8 cellular contexts compared by ENCODE assay signal in the genomic region with DNA sequence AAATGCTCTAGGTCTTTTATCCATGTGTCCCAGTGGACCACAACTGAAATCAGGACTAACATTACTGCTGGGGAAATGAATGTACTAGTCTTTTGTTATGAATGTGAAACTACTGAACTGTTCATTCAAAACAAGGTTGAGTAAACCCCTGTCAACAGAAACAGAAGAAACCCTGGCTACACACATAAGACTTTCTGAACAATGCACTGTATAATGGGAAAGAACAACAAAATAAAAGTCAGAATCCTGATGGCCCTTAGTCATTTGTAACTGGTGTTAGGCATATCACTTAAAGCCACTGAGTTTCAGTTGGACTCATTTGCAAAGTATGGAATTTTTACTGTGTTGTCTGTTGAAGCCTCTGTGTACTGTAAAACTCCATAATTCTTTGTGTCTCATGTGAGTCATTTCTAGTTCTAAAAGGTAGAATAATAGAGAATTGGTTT.
A peak's percentile ranks its signal among the peaks of the same experiment; 100 is the strongest.
DNase-seq lines count a peak whose midpoint lies in the region; ATAC-seq, FAIRE-seq and TF ChIP-seq lines count a peak whose summit lies in the region.

No MANE protein-coding gene starts in this region.

- H3K27ac ChIP-seq in breast epithelium: no peak overlapping the region
- H3K27ac ChIP-seq in SK-N-SH (ENCODE audit: low read depth in 2 of 2, low read length in 1 of 2): peak overlapping the region in 1 of 2 experiments; percentile 59; a peak in 2 of 4 replicates
- no peak overlapping the region for H3K27ac ChIP-seq in vagina

- no peak for FAIRE-seq in D721Med (lab: Jason Lieb, UNC)

- peak; percentile 93 for ATAC-seq in HG02884 (IDR thresholded peaks at IDR 0.05; ENCODE audit: unreplicated experiment)
- peak; percentile 88 for ATAC-seq in stimulated activated naive CD8-positive, alpha-beta T cell treated with anti-CD3 and anti-CD28 coated beads, Interleukin-15, amount 100 ng/mL, for 72 hours

- TF ChIP-seq CTCF in MCF 10A (IDR thresholded peaks at IDR 0.05; ENCODE audit: unreplicated experiment) (no peak), breast epithelium (IDR thresholded peaks at IDR 0.05) (no peak), SK-N-SH (IDR thresholded peaks at IDR 0.05) (no peak), D721Med (IDR thresholded peaks at IDR 0.05; ENCODE audit: insufficient read depth, missing control alignments) (no peak), vagina (IDR thresholded peaks at IDR 0.05) (no peak)

- H3K9me2 ChIP-seq in SK-N-SH: no peaks in the 10 kb centered on the region

- H3K4me3 ChIP-seq in breast epithelium (no peak overlapping the region), SK-N-SH (ENCODE audit: low read depth in 2 of 2, low read length in 1 of 2) (no peak overlapping the region), vagina (no peak overlapping the region)

- no peaks in the 10 kb centered on the region for H4K20me1 ChIP-seq in SK-N-SH (ENCODE audit: insufficient read depth)

- POLR2A ChIA-PET in MCF 10A (lab: Yijun Ruan, JAX): no interaction called here
- POLR2A ChIA-PET in SK-N-SH (lab: Yijun Ruan, JAX): no interaction called here

- H2AFZ ChIP-seq in SK-N-SH (ENCODE audit: low read depth): no peak overlapping the region

- CTCF ChIA-PET in MCF 10A (lab: Yijun Ruan, JAX) (interaction anchor here (0.6 to 1.0 kb wide), 3 partner anchors 58 to 663 kb away, joined by 3 to 6 read pairs (median 3); no protein-coding TSS in a partner anchor), SK-N-SH (lab: Yijun Ruan, JAX) (interaction anchor here (2.9 kb wide), 1 partner anchor 661 kb away, joined by 8 read pairs; no protein-coding TSS in a partner anchor)

- intact Hi-C loops in MCF 10A (cut with micrococcal nuclease) (no loop called here), breast epithelium (cut with DNase I; ENCODE audit: low total_unique reads) (no loop called here), vagina (cut with DNase I) (no loop called here)

- no peak overlapping the region for H3K4me3 Mint-ChIP-seq in MCF 10A (ENCODE audit: unreplicated experiment)
- H3K4me3 Mint-ChIP-seq in stimulated activated naive CD8-positive, alpha-beta T cell treated with anti-CD3 and anti-CD28 coated beads, Interleukin-15, amount 100 ng/mL, for 72 hours: peak overlapping the region in 1 of 2 donors; percentile 64

- TF ChIP-seq POLR2A in breast epithelium (IDR thresholded peaks at IDR 0.05) (no peak), vagina (IDR thresholded peaks at IDR 0.05) (no peak)

- no peaks in the 10 kb centered on the region for H3K27me3 ChIP-seq in breast epithelium
- H3K27me3 ChIP-seq in SK-N-SH (ENCODE audit: insufficient read depth): no peaks in the 10 kb centered on the region
- no peaks in the 10 kb centered on the region for H3K27me3 ChIP-seq in vagina

- H3K4me1 ChIP-seq in breast epithelium: no peaks in the 10 kb centered on the region
- H3K4me1 ChIP-seq in SK-N-SH (ENCODE audit: control insufficient read depth in 1 of 2, insufficient read depth in 2 of 2, low read depth in 1 of 2, low read length in 1 of 2): peaks cover 6 to 15% of the 10 kb centered on the region in 2 experiments; a peak in 3 of 4 replicates
- no peaks in the 10 kb centered on the region for H3K4me1 ChIP-seq in vagina

- no peak for TF ChIP-seq EP300 in SK-N-SH (IDR thresholded peaks at IDR 0.05; ENCODE audit: borderline replicate concordance in 1 of 2, low read depth in 1 of 2, low read length in 1 of 2)

- no peaks in the 10 kb centered on the region for H3K9me3 ChIP-seq in breast epithelium
- H3K9me3 ChIP-seq in SK-N-SH: no peaks in the 10 kb centered on the region
- H3K9me3 ChIP-seq in vagina: no peaks in the 10 kb centered on the region

- no peak for TF ChIP-seq RAD21 in SK-N-SH (IDR thresholded peaks at IDR 0.05; ENCODE audit: low read length)

- peak; percentile 11 for DNase-seq in MCF 10A (ENCODE audit: unreplicated experiment)
- no peak for DNase-seq in breast epithelium (ENCODE audit: low spot score in 2 of 2)
- DNase-seq in SK-N-SH: no peak
- no peak for DNase-seq in stimulated activated naive CD8-positive, alpha-beta T cell treated with anti-CD3 and anti-CD28 coated beads, Interleukin-15, amount 100 ng/mL, for 72 hours
- DNase-seq in HT-29 (ENCODE audit: low spot score): no peak
- no peak for DNase-seq in D721Med (ENCODE audit: insufficient read length, low spot score)
- no peak for DNase-seq in vagina (ENCODE audit: extremely low spot score in 2 of 2)

- H3K79me2 ChIP-seq in SK-N-SH (ENCODE audit: insufficient read depth): no peaks in the 10 kb centered on the region

- H3K9ac ChIP-seq in SK-N-SH: no peak overlapping the region

- no peaks in the 10 kb centered on the region for H3K9me3 Mint-ChIP-seq in MCF 10A (ENCODE audit: unreplicated experiment)
- no peaks in the 10 kb centered on the region for H3K9me3 Mint-ChIP-seq in stimulated activated naive CD8-positive, alpha-beta T cell treated with anti-CD3 and anti-CD28 coated beads, Interleukin-15, amount 100 ng/mL, for 72 hours

- peaks cover 13% of the 10 kb centered on the region for H3F3A ChIP-seq in SK-N-SH (replicated peaks; ENCODE audit: insufficient read depth)

- H3K27ac Mint-ChIP-seq in MCF 10A (ENCODE audit: low read depth, unreplicated experiment): no peak overlapping the region
- peak overlapping the region in 1 of 2 donors; percentile 69 for H3K27ac Mint-ChIP-seq in stimulated activated naive CD8-positive, alpha-beta T cell treated with anti-CD3 and anti-CD28 coated beads, Interleukin-15, amount 100 ng/mL, for 72 hours

- BruUV-seq in MCF 10A (replicated peaks; lab: Mats Ljungman, UMichigan): no TSS peak

- no peaks in the 10 kb centered on the region for H3K4me1 Mint-ChIP-seq in MCF 10A (ENCODE audit: insufficient read depth, unreplicated experiment)
- peaks cover 16% of the 10 kb centered on the region for H3K4me1 Mint-ChIP-seq in stimulated activated naive CD8-positive, alpha-beta T cell treated with anti-CD3 and anti-CD28 coated beads, Interleukin-15, amount 100 ng/mL, for 72 hours

- H3K27me3 Mint-ChIP-seq in MCF 10A (ENCODE audit: insufficient read depth, unreplicated experiment): no peaks in the 10 kb centered on the region
- H3K27me3 Mint-ChIP-seq in stimulated activated naive CD8-positive, alpha-beta T cell treated with anti-CD3 and anti-CD28 coated beads, Interleukin-15, amount 100 ng/mL, for 72 hours: no peaks in the 10 kb centered on the region

- H3K36me3 Mint-ChIP-seq in MCF 10A (ENCODE audit: insufficient read depth, unreplicated experiment): peaks cover 28% of the 10 kb centered on the region

- H3K36me3 ChIP-seq in breast epithelium (no peaks in the 10 kb centered on the region), SK-N-SH (replicated peaks in 1 of 2; ENCODE audit: control insufficient read depth in 1 of 2, insufficient read depth in 2 of 2, low read length in 1 of 2) (peaks cover 33% of the 10 kb centered on the region in 2 experiments), vagina (peaks cover 0 to 8% of the 10 kb centered on the region in 2 donors)

- peak overlapping the region; percentile 17; the same call in 1 of the 2 replicates for H3K4me2 ChIP-seq in SK-N-SH

TF ChIP-seq in SK-N-SH, 30 proteins besides CTCF, POLR2A, EP300 and RAD21:
- no peak for TF ChIP-seq FOXJ3 (CRISPR knock-in tag; IDR thresholded peaks at IDR 0.05)
- TF ChIP-seq TEAD4 (IDR thresholded peaks at IDR 0.05; ENCODE audit: borderline replicate concordance, insufficient read depth): no peak
- TF ChIP-seq CHD2 (IDR thresholded peaks at IDR 0.05; ENCODE audit: low read length, partially characterized antibody): no peak
- no peak for TF ChIP-seq IRF3 (IDR thresholded peaks at IDR 0.05; ENCODE audit: low read depth, low read length)
- no peak for TF ChIP-seq FOXM1 (IDR thresholded peaks at IDR 0.05; ENCODE audit: low read depth)
- TF ChIP-seq ELF1 (IDR thresholded peaks at IDR 0.05): no peak
- TF ChIP-seq, protein P1, sequence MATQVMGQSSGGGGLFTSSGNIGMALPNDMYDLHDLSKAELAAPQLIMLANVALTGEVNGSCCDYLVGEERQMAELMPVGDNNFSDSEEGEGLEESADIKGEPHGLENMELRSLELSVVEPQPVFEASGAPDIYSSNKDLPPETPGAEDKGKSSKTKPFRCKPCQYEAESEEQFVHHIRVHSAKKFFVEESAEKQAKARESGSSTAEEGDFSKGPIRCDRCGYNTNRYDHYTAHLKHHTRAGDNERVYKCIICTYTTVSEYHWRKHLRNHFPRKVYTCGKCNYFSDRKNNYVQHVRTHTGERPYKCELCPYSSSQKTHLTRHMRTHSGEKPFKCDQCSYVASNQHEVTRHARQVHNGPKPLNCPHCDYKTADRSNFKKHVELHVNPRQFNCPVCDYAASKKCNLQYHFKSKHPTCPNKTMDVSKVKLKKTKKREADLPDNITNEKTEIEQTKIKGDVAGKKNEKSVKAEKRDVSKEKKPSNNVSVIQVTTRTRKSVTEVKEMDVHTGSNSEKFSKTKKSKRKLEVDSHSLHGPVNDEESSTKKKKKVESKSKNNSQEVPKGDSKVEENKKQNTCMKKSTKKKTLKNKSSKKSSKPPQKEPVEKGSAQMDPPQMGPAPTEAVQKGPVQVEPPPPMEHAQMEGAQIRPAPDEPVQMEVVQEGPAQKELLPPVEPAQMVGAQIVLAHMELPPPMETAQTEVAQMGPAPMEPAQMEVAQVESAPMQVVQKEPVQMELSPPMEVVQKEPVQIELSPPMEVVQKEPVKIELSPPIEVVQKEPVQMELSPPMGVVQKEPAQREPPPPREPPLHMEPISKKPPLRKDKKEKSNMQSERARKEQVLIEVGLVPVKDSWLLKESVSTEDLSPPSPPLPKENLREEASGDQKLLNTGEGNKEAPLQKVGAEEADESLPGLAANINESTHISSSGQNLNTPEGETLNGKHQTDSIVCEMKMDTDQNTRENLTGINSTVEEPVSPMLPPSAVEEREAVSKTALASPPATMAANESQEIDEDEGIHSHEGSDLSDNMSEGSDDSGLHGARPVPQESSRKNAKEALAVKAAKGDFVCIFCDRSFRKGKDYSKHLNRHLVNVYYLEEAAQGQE (IDR thresholded peaks at IDR 0.05; ENCODE audit: low read depth, low read length): no peak
